Comparison of ENCODE assay signal across 7 cellular contexts in genomic region chr9:76302947-76303550, GRCh38.
DNase-seq lines count a peak whose midpoint lies in the region; ATAC-seq, FAIRE-seq and TF ChIP-seq lines count a peak whose summit lies in the region.

No MANE protein-coding gene starts in this region.

- no peaks in the 10 kb centered on the region for H4K20me1 ChIP-seq in smooth muscle cell (ENCODE audit: low read depth)

- H3K4me1 Mint-ChIP-seq in WTC11 = 0 out of 2 replicates have a peak, but pooled peaks cover 10% of the 10 kb centered on the region

- TF ChIP-seq POLR2A in H54 (IDR thresholded peaks at IDR 0.05; ENCODE audit: low read depth, low read length) = no peak

- POLR2A ChIA-PET in WTC11 (lab: Charles Lee) = no interaction called here

- CTCF ChIA-PET in WTC11 (lab: Charles Lee) = interaction anchor here (0.6 to 2.5 kb wide), 14 partner anchors 11 to 1101 kb away, joined by 3 to 8 read pairs (median 4); partner anchors contain the start of gene RFK

- peak; percentile 55 for TF ChIP-seq CTCF in GM06990 (IDR thresholded peaks at IDR 0.05; ENCODE audit: insufficient read depth, low read length, poor library complexity, severe bottlenecking)
- peak; percentile 70 for TF ChIP-seq CTCF in WTC11 (IDR thresholded peaks at IDR 0.05)
- TF ChIP-seq CTCF in right atrium auricular region (IDR thresholded peaks at IDR 0.05) = peak; percentile 56 to 79
- peak; percentile 77 for TF ChIP-seq CTCF in smooth muscle cell (IDR thresholded peaks at IDR 0.05; ENCODE audit: borderline replicate concordance, insufficient read depth, poor library complexity, severe bottlenecking)

- H3K4me1 ChIP-seq in right atrium auricular region = no peaks in the 10 kb centered on the region
- peaks cover 6% of the 10 kb centered on the region for H3K4me1 ChIP-seq in smooth muscle cell (ENCODE audit: low read depth)

- no peaks in the 10 kb centered on the region for H3K79me2 ChIP-seq in smooth muscle cell (ENCODE audit: low read depth)

- H3K27ac ChIP-seq in right atrium auricular region (no peak overlapping the region), smooth muscle cell (ENCODE audit: low read depth) (no peak overlapping the region)

- H3K9me3 ChIP-seq in right atrium auricular region (no peaks in the 10 kb centered on the region), smooth muscle cell (replicated peaks; ENCODE audit: low read depth) (no peaks in the 10 kb centered on the region)

- no peaks in the 10 kb centered on the region for H3K27me3 Mint-ChIP-seq in WTC11 (ENCODE audit: low read depth)

- FAIRE-seq in H54 (lab: Jason Lieb, UNC) = peak; percentile 61

- H3K9ac ChIP-seq in smooth muscle cell (ENCODE audit: low read depth) = no peak overlapping the region

- H3K4me3 ChIP-seq in GM06990 (replicated peaks; ENCODE audit: low read depth, low read length) (no peak overlapping the region), right atrium auricular region (no peak overlapping the region), smooth muscle cell (no peak overlapping the region)

- 31% methylated on average over 3 of the region's 3 CpGs for WGBS in smooth muscle cell (ENCODE audit: low lambda C conversion rate)

- H3K9me3 Mint-ChIP-seq in WTC11 = no peaks in the 10 kb centered on the region

- H3K27me3 ChIP-seq in GM06990 (replicated peaks; ENCODE audit: control insufficient read depth, insufficient read depth, low read length) (no peaks in the 10 kb centered on the region), right atrium auricular region (no peaks in the 10 kb centered on the region), smooth muscle cell (ENCODE audit: low read depth) (no peaks in the 10 kb centered on the region)

- no peak overlapping the region for H3K27ac Mint-ChIP-seq in WTC11

- no peak overlapping the region for H2AFZ ChIP-seq in smooth muscle cell (ENCODE audit: low read depth)

- no peak overlapping the region for H3K4me3 Mint-ChIP-seq in WTC11

- peaks cover 6% of the 10 kb centered on the region for H3F3A ChIP-seq in smooth muscle cell (ENCODE audit: low read depth)

- no peak for ATAC-seq in WTC11

- no peaks in the 10 kb centered on the region for H3K36me3 Mint-ChIP-seq in WTC11

- H3K36me3 ChIP-seq in GM06990 (ENCODE audit: control insufficient read depth, insufficient read depth, low read length) (no peaks in the 10 kb centered on the region), right atrium auricular region (no peaks in the 10 kb centered on the region), smooth muscle cell (ENCODE audit: low read depth) (no peaks in the 10 kb centered on the region)

- DNase-seq in GM06990 (ENCODE audit: extremely low read depth, insufficient read length) (no peak), H54 (ENCODE audit: insufficient read length, low spot score) (peak; percentile 38), NCI-H1694 treated with DMSO at 0.1 percent for 48 hours (lab: John Stamatoyannopoulos, UW) (peak; percentile 25), WTC11 (ENCODE audit: low spot score) (no peak), right atrium auricular region (ENCODE audit: low spot score) (no peak), smooth muscle cell (lab: John Stamatoyannopoulos, UW; ENCODE audit: unreplicated experiment) (no peak), UCSD-AML1 (lab: John Stamatoyannopoulos, UW; ENCODE audit: unreplicated experiment) (no peak)

- no peak overlapping the region for H3K4me2 ChIP-seq in smooth muscle cell

TF ChIP-seq in WTC11, 78 proteins besides CTCF, POLR2A, EP300 and RAD21:
- no peak for TF ChIP-seq RELA (CRISPR knock-in tag; IDR thresholded peaks at IDR 0.05; ENCODE audit: borderline replicate concordance)
- TF ChIP-seq GRHL2 (CRISPR knock-in tag; IDR thresholded peaks at IDR 0.05; ENCODE audit: insufficient replicate concordance, severe bottlenecking) = no peak
- no peak for TF ChIP-seq STAT6 (CRISPR knock-in tag; conservative IDR thresholded peaks at IDR 0.05; ENCODE audit: low read depth)
- no peak for TF ChIP-seq ZMAT4 (CRISPR knock-in tag; IDR thresholded peaks at IDR 0.05)

Comparison
In these comparisons a context has a peak if more than half of its experiments do, and no peak if none do; other contexts are left out.
1. DNase-seq: peak in H54 (single experiment) and NCI-H1694 treated with DMSO at 0.1 percent for 48 hours (single experiment); none in GM06990 (single experiment), WTC11 (single experiment), right atrium auricular region (single experiment), smooth muscle cell (single experiment) and UCSD-AML1 (single experiment).
2. Peak in every context shown above with its lines, with median percentiles within 50 percentile points of each other: CTCF ChIP-seq.